ENCODE assay signal across 1 cellular context in the genomic region with DNA sequence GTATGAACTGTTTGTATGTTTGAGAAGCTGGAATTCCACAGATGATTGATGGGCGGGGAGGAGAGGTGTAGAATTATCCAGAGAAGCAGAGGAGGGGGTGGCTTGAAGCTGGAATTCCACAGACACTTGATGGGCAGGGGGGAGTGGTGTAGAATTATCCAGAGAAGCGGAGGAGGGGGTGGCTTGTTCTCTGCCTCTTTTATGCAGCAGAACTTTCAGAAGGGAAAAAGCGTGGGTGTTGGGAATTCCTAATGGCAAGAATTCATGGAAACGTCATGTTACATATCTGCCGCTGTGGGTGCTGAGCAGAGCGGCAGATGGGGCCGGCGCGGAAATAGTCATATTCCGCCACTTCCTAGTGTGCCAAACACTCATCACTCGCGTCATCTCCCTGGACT.
TF ChIP-seq lines count a peak whose summit lies in the region.

No MANE protein-coding gene starts in this region.

TF ChIP-seq in IMR-90, 13 proteins besides CTCF, POLR2A, EP300 and RAD21 (continued from another document):
- TF ChIP-seq CHD1 (IDR thresholded peaks at IDR 0.05; ENCODE audit: low read depth, low read length) (no peak), MAFK (IDR thresholded peaks at IDR 0.05; ENCODE audit: low read depth, low read length) (no peak), MAZ (IDR thresholded peaks at IDR 0.05; ENCODE audit: borderline replicate concordance, low read depth, low read length) (no peak), USF2 (IDR thresholded peaks at IDR 0.05; ENCODE audit: low read depth, low read length) (no peak), ELK1 (IDR thresholded peaks at IDR 0.05; ENCODE audit: borderline replicate concordance, low read depth, low read length) (no peak)
